In the genomic region with DNA sequence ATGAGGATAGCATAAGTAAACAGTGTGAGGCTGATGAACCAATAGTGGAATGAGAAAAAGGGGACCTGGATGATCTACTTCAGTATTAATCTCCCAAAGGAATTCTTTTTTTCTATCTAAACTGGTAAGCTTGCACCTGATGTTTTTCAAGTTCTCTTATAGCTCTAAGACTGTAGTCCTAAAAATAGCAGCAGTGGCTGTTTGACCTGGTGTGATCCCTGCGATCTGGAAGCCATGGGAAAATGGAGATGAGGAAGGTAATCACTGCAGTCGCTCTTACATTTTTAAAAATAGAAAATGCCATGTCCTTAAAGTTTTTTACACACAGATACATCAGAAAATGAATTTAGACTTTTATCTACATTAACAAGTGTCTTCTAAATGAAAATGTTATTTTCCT, we compare ENCODE assay signal across 18 cellular contexts.
"Had no signal": no experiment of that assay in that cellular context is flagged by ENCODE, and none has a peak within 500 bp of the region (broad histone marks: within the 10 kb centered on the region; RNA-seq: fewer than 3 reads in every experiment).

No MANE protein-coding gene starts in this region.

- ATAC-seq: left colon; left lung; naive thymus-derived CD4-positive, alpha-beta T cell; natural killer cell treated with Interleukin-12 subunit alpha and Interleukin-12 subunit beta and Interleukin-15 and Interleukin-18, amount 100 ng/mL, for 72 hours; right cardiac atrium; sciatic nerve; stimulated activated memory B cell treated with anti-CD40 and anti-IgM and Interleukin-4, amounts not matched to agents 10 μg/mL and 1 μg/mL and 100 μg/mL, for 72 hours; stimulated activated naive CD8-positive, alpha-beta T cell treated with anti-CD3 and anti-CD28 coated beads, Interleukin-15, amount 100 ng/mL, for 72 hours had no signal

- DNase-seq: heart right ventricle; islet precursor cell; left colon; left lung; mesendoderm; naive thymus-derived CD4-positive, alpha-beta T cell; ovary; right cardiac atrium; small intestine; spleen; stimulated activated CD4-positive, alpha-beta T cell treated with anti-CD3 and anti-CD28 coated beads, Interleukin-4, amount 100 ng/mL, for 24 hours; stimulated activated naive CD4-positive, alpha-beta T cell treated with Interleukin-2 at 50 U/mL for 16 hours; stimulated activated naive CD8-positive, alpha-beta T cell treated with anti-CD3 and anti-CD28 coated beads, Interleukin-15, amount 100 ng/mL, for 72 hours; substantia nigra; uterus had no signal
